1 cellular context compared by ENCODE assay signal in genomic region chrX:18793601-18794089, GRCh38.
A peak's percentile ranks its signal among the peaks of the same experiment; 100 is the strongest.
TF ChIP-seq lines count a peak whose summit lies in the region.

No MANE protein-coding gene starts in this region.

TF ChIP-seq in HEK293, 187 proteins besides CTCF, POLR2A, EP300 and RAD21 (continued from another document and continues in another):
- TF ChIP-seq ZBTB17 (tag by site-specific recombination; IDR thresholded peaks at IDR 0.05) (no peak), ZNF558 (tag by site-specific recombination; IDR thresholded peaks at IDR 0.05) (0 out of 2 replicates have a peak, but pooled peaks have one; percentile 14), ZNF37A (tag by site-specific recombination; IDR thresholded peaks at IDR 0.05) (no peak), ZNF146 (tag by site-specific recombination; IDR thresholded peaks at IDR 0.05) (no peak), ZBTB20 (tag by site-specific recombination; IDR thresholded peaks at IDR 0.05) (peak; percentile 31; the same call in 1 of the 2 replicates), ZNF449 (tag by site-specific recombination; IDR thresholded peaks at IDR 0.05) (no peak), ZNF529 (tag by site-specific recombination; IDR thresholded peaks at IDR 0.05; ENCODE audit: insufficient replicate concordance) (no peak), BCL11A (tag by site-specific recombination; IDR thresholded peaks at IDR 0.05; ENCODE audit: low read depth) (no peak), ZNF639 (tag by site-specific recombination; IDR thresholded peaks at IDR 0.05) (no peak), ZNF624 (tag by site-specific recombination; IDR thresholded peaks at IDR 0.05) (no peak), ZNF791 (tag by site-specific recombination; IDR thresholded peaks at IDR 0.05) (no peak), ZNF292 (tag by site-specific recombination; IDR thresholded peaks at IDR 0.05; ENCODE audit: borderline replicate concordance, low read depth) (no peak), PRDM10 (tag by site-specific recombination; IDR thresholded peaks at IDR 0.05) (no peak), ZNF362 (tag by site-specific recombination; IDR thresholded peaks at IDR 0.05) (no peak), PRDM2 (tag by site-specific recombination; IDR thresholded peaks at IDR 0.05; ENCODE audit: borderline replicate concordance) (no peak), KLF17 (tag by site-specific recombination; IDR thresholded peaks at IDR 0.05) (no peak), ZBTB49 (tag by site-specific recombination; IDR thresholded peaks at IDR 0.05; ENCODE audit: low read depth) (no peak), ZNF580 (tag by site-specific recombination; IDR thresholded peaks at IDR 0.05) (no peak), KLF10 (tag by site-specific recombination; IDR thresholded peaks at IDR 0.05) (no peak), ZNF701 (tag by site-specific recombination; IDR thresholded peaks at IDR 0.05) (peak; percentile 32; the same call in 1 of the 2 replicates), ZNF571 (tag by site-specific recombination; IDR thresholded peaks at IDR 0.05) (no peak), ZNF623 (tag by site-specific recombination; IDR thresholded peaks at IDR 0.05) (no peak), TRIM28 (IDR thresholded peaks at IDR 0.05; ENCODE audit: borderline replicate concordance, low read length) (peak; percentile 86), TCF7L2 (IDR thresholded peaks at IDR 0.05; ENCODE audit: borderline replicate concordance, low read depth, low read length) (no peak; the same call in 1 of the 2 replicates), ZNF626 (tag by site-specific recombination; IDR thresholded peaks at IDR 0.05) (no peak), ZBTB1 (tag by site-specific recombination; IDR thresholded peaks at IDR 0.05) (no peak), REPIN1 (tag by site-specific recombination; IDR thresholded peaks at IDR 0.05; ENCODE audit: low read depth) (no peak), ZBTB44 (tag by site-specific recombination; IDR thresholded peaks at IDR 0.05) (0 out of 2 replicates have a peak, but pooled peaks have one; percentile 18)
